In the genomic region with DNA sequence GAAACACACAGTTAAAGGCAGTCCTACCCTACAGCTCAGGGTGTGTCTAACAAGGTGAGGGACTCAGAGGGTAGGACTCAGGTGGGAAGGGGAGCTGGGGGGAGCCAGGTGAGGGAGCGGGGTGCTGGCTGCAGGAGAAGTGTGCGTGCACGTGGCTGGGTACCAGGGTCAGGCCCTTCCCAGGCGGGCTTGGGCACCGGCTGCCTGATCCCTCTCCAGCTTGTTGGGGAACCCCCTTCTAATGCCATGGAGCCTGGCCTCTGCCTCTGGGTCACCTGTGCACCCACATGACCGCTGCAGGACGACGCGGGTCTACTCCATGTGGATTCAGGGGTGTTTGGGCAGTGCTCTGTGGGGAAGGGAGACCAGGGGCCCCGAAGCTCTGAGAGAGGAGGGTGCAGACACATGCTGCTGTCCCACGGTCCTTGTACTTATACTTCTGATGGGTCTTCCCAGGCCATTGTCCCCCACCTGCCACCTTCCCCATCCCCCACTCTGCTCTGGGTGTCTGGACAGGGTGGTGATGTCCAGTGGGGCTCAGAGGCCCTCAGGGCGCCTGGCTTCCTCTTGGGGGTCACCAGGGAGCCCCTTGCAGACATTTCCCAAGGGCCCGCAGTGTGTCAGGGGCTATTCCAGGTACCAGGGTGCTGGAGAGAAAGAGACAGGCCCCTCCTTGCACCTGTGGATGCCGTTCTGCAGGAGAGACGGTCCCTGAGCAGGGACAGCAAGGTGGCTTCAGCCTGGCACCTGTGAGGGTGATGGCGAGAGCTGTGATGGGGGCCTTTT, we compare ENCODE assay signal across 33 cellular contexts. TPM values are rescaled to one million over a fixed set of nuclear protein-coding genes. Genes with fewer than 3 reads are reported as not detected.
DNase-seq lines count a peak whose midpoint lies in the region; ATAC-seq, FAIRE-seq and TF ChIP-seq lines count a peak whose summit lies in the region.
"Had no signal": no experiment of that assay in that cellular context is flagged by ENCODE, and none has a peak within 500 bp of the region (broad histone marks: within the 10 kb centered on the region; RNA-seq: fewer than 3 reads in every experiment).

No MANE protein-coding gene starts in this region.

- peaks cover 12% of the 10 kb centered on the region for H3K9me3 Mint-ChIP-seq in activated CD4-positive, alpha-beta memory T cell treated with anti-CD3 and anti-CD28 coated beads for 36 hours
- H3K9me3 Mint-ChIP-seq in activated CD4-positive, alpha-beta memory T cell treated with anti-CD3 and anti-CD28 coated beads, Interleukin-2, amount 10 ng/mL, durations not matched to agents 7 days and 5 days: no peaks in the 10 kb centered on the region
- H3K9me3 Mint-ChIP-seq in activated T-helper 2 cell treated with anti-CD3 and anti-CD28 coated beads, Interferon-gamma antibody, Interleukin-2, Interleukin-4, amounts not matched to agents 10 μg/mL and 5 μg/mL and 100 μg/mL, durations not matched to agents 14 hours and 24 hours and 36 hours: no peaks in the 10 kb centered on the region

- H4K91ac ChIP-seq in H1 (replicated peaks; ENCODE audit: insufficient read length, low read length): no peak overlapping the region

- H3K4me1 Mint-ChIP-seq in activated CD4-positive, alpha-beta memory T cell treated with anti-CD3 and anti-CD28 coated beads for 36 hours (ENCODE audit: low read depth): peaks cover 9% of the 10 kb centered on the region
- peaks cover 5% of the 10 kb centered on the region for H3K4me1 Mint-ChIP-seq in activated CD4-positive, alpha-beta memory T cell treated with anti-CD3 and anti-CD28 coated beads, Interleukin-2, amount 10 ng/mL, durations not matched to agents 7 days and 5 days
- H3K4me1 Mint-ChIP-seq in activated T-helper 2 cell treated with anti-CD3 and anti-CD28 coated beads, Interferon-gamma antibody, Interleukin-2, Interleukin-4, amounts not matched to agents 10 μg/mL and 5 μg/mL and 100 μg/mL, durations not matched to agents 14 hours and 24 hours and 36 hours (ENCODE audit: low read depth): no peaks in the 10 kb centered on the region
- H3K4me1 Mint-ChIP-seq: activated CD4-positive, alpha-beta T cell treated with anti-CD3 and anti-CD28 coated beads for 36 hours; stimulated activated naive CD8-positive, alpha-beta T cell treated with anti-CD3 and anti-CD28 coated beads, Interleukin-15, amount 100 ng/mL, for 72 hours had no signal

- H4K5ac ChIP-seq in H1 (ENCODE audit: insufficient read length, low read depth, low read length): no peak overlapping the region

- H3K4ac ChIP-seq in H1 (replicated peaks; ENCODE audit: insufficient read length, low read depth, low read length): no peak overlapping the region

- H2AFZ ChIP-seq in H1 (ENCODE audit: low read length) (no peak overlapping the region), osteoblast (ENCODE audit: low read length) (no peak overlapping the region)

- peak; percentile 5 for DNase-seq in activated CD4-positive, alpha-beta memory T cell treated with anti-CD3 and anti-CD28 coated beads for 36 hours
- no peak for DNase-seq in activated CD4-positive, alpha-beta memory T cell treated with anti-CD3 and anti-CD28 coated beads, Interleukin-2, amount 10 ng/mL, durations not matched to agents 7 days and 5 days
- DNase-seq in H1 (ENCODE audit: low read depth in 1 of 2, low spot score in 2 of 2): no peak
- peak; percentile 45 for DNase-seq in osteoblast (ENCODE audit: insufficient read length, low spot score, missing footprints)
- DNase-seq in upper lobe of right lung: peak; percentile 49
- no peak for DNase-seq in NCI-H1436 (lab: John Stamatoyannopoulos, UW)
- no peak for DNase-seq in activated T-helper 2 cell treated with anti-CD3 and anti-CD28 coated beads, Interferon-gamma antibody, Interleukin-2, Interleukin-4, amounts not matched to agents 10 μg/mL and 5 μg/mL and 100 μg/mL, durations not matched to agents 14 hours and 24 hours and 36 hours (ENCODE audit: low spot score)
- DNase-seq: activated CD4-positive, alpha-beta T cell treated with anti-CD3 and anti-CD28 coated beads for 36 hours; activated CD8-positive, alpha-beta memory T cell treated with anti-CD3 and anti-CD28 coated beads for 24 hours; activated T-cell treated with anti-CD3 and anti-CD28 coated beads for 4 hours; central memory CD4-positive, alpha-beta T cell; COR-L47; DMS53; foreskin fibroblast; mammary epithelial cell; MV-4-11; NCI-H1436 treated with DMSO at 0.1 percent for 48 hours; NCI-H2107; NCI-H345; nephron progenitor cell; stimulated activated CD4-positive, alpha-beta T cell treated with anti-CD3 and anti-CD28 coated beads, Interleukin-12 subunit alpha, Interleukin-12 subunit beta, amount 100 ng/mL, for 4 hours; stimulated activated CD4-positive, alpha-beta T cell treated with anti-CD3 and anti-CD28 coated beads, Interleukin-2, amount 100 ng/mL, for 48 hours; stimulated activated naive CD8-positive, alpha-beta T cell treated with anti-CD3 and anti-CD28 coated beads, Interleukin-15, amount 100 ng/mL, for 72 hours had no signal

- POLR2A ChIA-PET in activated CD4-positive, alpha-beta memory T cell treated with anti-CD3 and anti-CD28 coated beads for 36 hours (lab: Charles Lee): no interaction called here
- POLR2A ChIA-PET in activated CD4-positive, alpha-beta memory T cell treated with anti-CD3 and anti-CD28 coated beads, Interleukin-2, amount 10 ng/mL, durations not matched to agents 7 days and 5 days (lab: Charles Lee): no interaction called here
- POLR2A ChIA-PET in H1 (lab: Charles Lee; ENCODE audit: partially characterized antibody): no interaction called here

- no peak overlapping the region for H3K9ac ChIP-seq in H1 (replicated peaks in 1 of 4; ENCODE audit: extremely low read depth in 1 of 4, low read depth in 3 of 4, low read length in 3 of 4)
- H3K9ac ChIP-seq: BLaER1 treated with 17β-estradiol and CSF1 and Interleukin-3, amounts not matched to agents 10 nM and 100 nM had no signal

- H3K79me1 ChIP-seq in H1 (ENCODE audit: low read depth, low read length): no peaks in the 10 kb centered on the region

- no peaks in the 10 kb centered on the region for H3K4me1 ChIP-seq in H1 (replicated peaks in 1 of 4; ENCODE audit: control insufficient read depth in 3 of 4, insufficient read depth in 4 of 4, low read length in 3 of 4)
- H3K4me1 ChIP-seq in osteoblast (ENCODE audit: insufficient read depth, low read length): peaks cover 12% of the 10 kb centered on the region
- no peaks in the 10 kb centered on the region for H3K4me1 ChIP-seq in upper lobe of right lung
- H3K4me1 ChIP-seq: BLaER1 treated with 17β-estradiol and CSF1 and Interleukin-3, amounts not matched to agents 10 nM and 100 nM; esophagus muscularis mucosa; pancreas; right atrium auricular region had no signal

- no peaks in the 10 kb centered on the region for H3K79me2 ChIP-seq in H1 (ENCODE audit: control insufficient read depth in 1 of 2, insufficient read depth in 2 of 2, low read length in 2 of 2)
- H3K79me2 ChIP-seq in osteoblast (ENCODE audit: insufficient read depth, low read length): no peaks in the 10 kb centered on the region

- no peak overlapping the region for H3K27ac Mint-ChIP-seq in activated CD4-positive, alpha-beta memory T cell treated with anti-CD3 and anti-CD28 coated beads for 36 hours
- H3K27ac Mint-ChIP-seq in activated CD4-positive, alpha-beta memory T cell treated with anti-CD3 and anti-CD28 coated beads, Interleukin-2, amount 10 ng/mL, durations not matched to agents 7 days and 5 days: no peak overlapping the region
- H3K27ac Mint-ChIP-seq in activated T-helper 2 cell treated with anti-CD3 and anti-CD28 coated beads, Interferon-gamma antibody, Interleukin-2, Interleukin-4, amounts not matched to agents 10 μg/mL and 5 μg/mL and 100 μg/mL, durations not matched to agents 14 hours and 24 hours and 36 hours: no peak overlapping the region
- H3K27ac Mint-ChIP-seq: activated CD4-positive, alpha-beta T cell treated with anti-CD3 and anti-CD28 coated beads for 36 hours; dendritic cell treated with granulocyte-macrophage colony-stimulating factor and Interleukin-4, amounts not matched to agents 40 ng/mL and 50 ng/mL, for 4 days; nephron progenitor cell; T-helper 2 cell treated with Interferon-gamma antibody and Interleukin-4, amounts not matched to agents 5 μg/mL and 100 μg/mL, for 36 hours had no signal

- peaks cover 0 to 2% of the 10 kb centered on the region in 2 experiments for H4K20me1 ChIP-seq in H1 (replicated peaks in 1 of 2; ENCODE audit: control insufficient read depth in 1 of 2, insufficient read depth in 2 of 2, low read length in 2 of 2)
- no peaks in the 10 kb centered on the region for H4K20me1 ChIP-seq in osteoblast (ENCODE audit: insufficient read depth, low read length)

- no peaks in the 10 kb centered on the region for H3K23me2 ChIP-seq in H1 (ENCODE audit: low read depth, low read length)

- ATAC-seq in upper lobe of right lung: peak; percentile 34
- ATAC-seq in activated CD4-positive, CD25-positive, alpha-beta regulatory T cell treated with anti-CD3 and anti-CD28 coated beads, Interleukin-2, amount 50 U/mL, for 24 hours: no peak
- ATAC-seq: activated CD4-positive, alpha-beta T cell treated with anti-CD3 and anti-CD28 coated beads for 36 hours; pancreas; stimulated activated naive CD8-positive, alpha-beta T cell treated with anti-CD3 and anti-CD28 coated beads, Interleukin-15, amount 100 ng/mL, for 72 hours had no signal

- peak overlapping the region; percentile 77 for H4K8ac ChIP-seq in H1 (ENCODE audit: extremely low read depth, insufficient read depth, low read length)

- no peak overlapping the region for H3K23ac ChIP-seq in H1 (ENCODE audit: insufficient read length)

- CTCF ChIA-PET in activated CD4-positive, alpha-beta memory T cell treated with anti-CD3 and anti-CD28 coated beads for 36 hours (lab: Charles Lee): no interaction called here
- CTCF ChIA-PET in activated CD4-positive, alpha-beta memory T cell treated with anti-CD3 and anti-CD28 coated beads, Interleukin-2, amount 10 ng/mL, durations not matched to agents 7 days and 5 days (lab: Charles Lee): interaction anchor here (1.0 kb wide), 1 partner anchor 54 kb away, joined by 3 read pairs; no protein-coding TSS in a partner anchor
- CTCF ChIA-PET in H1 (lab: Charles Lee; ENCODE audit: partially characterized antibody): interaction anchor here (1.0 kb wide), 1 partner anchor 35 kb away, joined by 3 read pairs; no protein-coding TSS in a partner anchor

- H3K36me3 Mint-ChIP-seq in activated CD4-positive, alpha-beta memory T cell treated with anti-CD3 and anti-CD28 coated beads for 36 hours: peaks cover 12% of the 10 kb centered on the region
- no peaks in the 10 kb centered on the region for H3K36me3 Mint-ChIP-seq in activated CD4-positive, alpha-beta memory T cell treated with anti-CD3 and anti-CD28 coated beads, Interleukin-2, amount 10 ng/mL, durations not matched to agents 7 days and 5 days (ENCODE audit: low read depth)
- no peaks in the 10 kb centered on the region for H3K36me3 Mint-ChIP-seq in activated T-helper 2 cell treated with anti-CD3 and anti-CD28 coated beads, Interferon-gamma antibody, Interleukin-2, Interleukin-4, amounts not matched to agents 10 μg/mL and 5 μg/mL and 100 μg/mL, durations not matched to agents 14 hours and 24 hours and 36 hours (ENCODE audit: low read depth)

- no peak for FAIRE-seq in H1 (lab: Jason Lieb, UNC)
- FAIRE-seq: keratinocyte, pancreas had no signal

- H3K4me2 ChIP-seq in H1 (ENCODE audit: insufficient read depth in 1 of 2, low read depth in 2 of 2, low read length in 2 of 2): no peak overlapping the region
- H3K4me2 ChIP-seq in osteoblast (ENCODE audit: insufficient read depth, low read length): no peak overlapping the region
- H3K4me2 ChIP-seq: BLaER1 treated with 17β-estradiol and CSF1 and Interleukin-3, amounts not matched to agents 10 nM and 100 nM had no signal

- no peak overlapping the region for H2BK20ac ChIP-seq in H1 (ENCODE audit: low read length)

- H3K36me3 ChIP-seq in H1 (ENCODE audit: control insufficient read depth in 2 of 4, insufficient read depth in 4 of 4, low read length in 3 of 4) (no peaks in the 10 kb centered on the region), osteoblast (ENCODE audit: insufficient read depth, low read length) (no peaks in the 10 kb centered on the region), upper lobe of right lung (no peaks in the 10 kb centered on the region)
- H3K36me3 ChIP-seq: BLaER1 treated with 17β-estradiol and CSF1 and Interleukin-3, amounts not matched to agents 10 nM and 100 nM; esophagus muscularis mucosa; pancreas; right atrium auricular region had no signal

- no peak for TF ChIP-seq CTCF in H1 (IDR thresholded peaks at IDR 0.05; ENCODE audit: control extremely low read depth in 1 of 3, insufficient read depth in 1 of 3, low read depth in 1 of 3, low read length in 3 of 3)
- TF ChIP-seq CTCF in osteoblast (IDR thresholded peaks at IDR 0.05; ENCODE audit: extremely low read depth, low read depth, low read length): no peak
- no peak for TF ChIP-seq CTCF in upper lobe of right lung (IDR thresholded peaks at IDR 0.05)

- no peak for TF ChIP-seq RAD21 in H1 (IDR thresholded peaks at IDR 0.05 in 1 of 2, conservative IDR thresholded peaks at IDR 0.05 in 1 of 2; ENCODE audit: low read depth in 2 of 2, low read length in 2 of 2)

- no peak overlapping the region for H2AK5ac ChIP-seq in H1 (ENCODE audit: low read depth, low read length)

- intact Hi-C loops in activated CD4-positive, alpha-beta memory T cell treated with anti-CD3 and anti-CD28 coated beads for 36 hours (cut with micrococcal nuclease): no loop called here
- intact Hi-C loops in upper lobe of right lung (cut with DNase I): no loop called here
- intact Hi-C loops in activated T-helper 2 cell treated with anti-CD3 and anti-CD28 coated beads, Interferon-gamma antibody, Interleukin-2, Interleukin-4, amounts not matched to agents 10 μg/mL and 5 μg/mL and 100 μg/mL, durations not matched to agents 14 hours and 24 hours and 36 hours (cut with micrococcal nuclease): no loop called here

- no peak overlapping the region for H3K4me3 ChIP-seq in H1 (ENCODE audit: extremely low read depth in 1 of 4, insufficient read depth in 2 of 4, low read depth in 3 of 4, low read length in 4 of 4)
- H3K4me3 ChIP-seq in osteoblast (ENCODE audit: insufficient read depth, low read length): no peak overlapping the region
- H3K4me3 ChIP-seq in upper lobe of right lung: no peak overlapping the region
- H3K4me3 ChIP-seq: BLaER1 treated with 17β-estradiol and CSF1 and Interleukin-3, amounts not matched to agents 10 nM and 100 nM; esophagus muscularis mucosa; pancreas; right atrium auricular region had no signal

- H2BK5ac ChIP-seq in H1 (ENCODE audit: low read depth, low read length): no peak overlapping the region

- peak overlapping the region; percentile 27; the same call in 1 of the 2 replicates for H2BK12ac ChIP-seq in H1 (ENCODE audit: low read depth, low read length)

- peaks cover 8% of the 10 kb centered on the region for H3K27me3 Mint-ChIP-seq in activated CD4-positive, alpha-beta memory T cell treated with anti-CD3 and anti-CD28 coated beads for 36 hours
- H3K27me3 Mint-ChIP-seq in activated CD4-positive, alpha-beta memory T cell treated with anti-CD3 and anti-CD28 coated beads, Interleukin-2, amount 10 ng/mL, durations not matched to agents 7 days and 5 days: peaks cover 27% of the 10 kb centered on the region
- H3K27me3 Mint-ChIP-seq in activated T-helper 2 cell treated with anti-CD3 and anti-CD28 coated beads, Interferon-gamma antibody, Interleukin-2, Interleukin-4, amounts not matched to agents 10 μg/mL and 5 μg/mL and 100 μg/mL, durations not matched to agents 14 hours and 24 hours and 36 hours (ENCODE audit: low read depth): peaks cover 27% of the 10 kb centered on the region

- H3K9me3 ChIP-seq in H1 (ENCODE audit: insufficient read depth in 2 of 2, low read depth in 1 of 2, low read length in 1 of 2): peaks cover 0 to 4% of the 10 kb centered on the region in 2 experiments; a peak in 1 of 4 replicates
- H3K9me3 ChIP-seq in osteoblast (ENCODE audit: low read depth, low read length): no peaks in the 10 kb centered on the region
- no peaks in the 10 kb centered on the region for H3K9me3 ChIP-seq in upper lobe of right lung
- H3K9me3 ChIP-seq: pancreas had no signal

- WGBS in H1 (ENCODE audit: extremely low coverage in 1 of 2, insufficient coverage in 1 of 2, insufficient read length in 1 of 2, insufficient replicate concordance in 2 of 2, low coverage in 1 of 2, low lambda C conversion rate in 2 of 2, missing lambda C conversion rate in 1 of 2), 2 experiments: 88% methylated on average over 15 of the region's 16 CpGs; no CpG with 5 or more reads in 1 of the 2 experiments

- no peak overlapping the region for H2BK120ac ChIP-seq in H1 (replicated peaks; ENCODE audit: low read depth, low read length)

- no peak overlapping the region for H3K4me3 Mint-ChIP-seq in activated CD4-positive, alpha-beta memory T cell treated with anti-CD3 and anti-CD28 coated beads for 36 hours
- no peak overlapping the region for H3K4me3 Mint-ChIP-seq in activated CD4-positive, alpha-beta memory T cell treated with anti-CD3 and anti-CD28 coated beads, Interleukin-2, amount 10 ng/mL, durations not matched to agents 7 days and 5 days
- H3K4me3 Mint-ChIP-seq in activated T-helper 2 cell treated with anti-CD3 and anti-CD28 coated beads, Interferon-gamma antibody, Interleukin-2, Interleukin-4, amounts not matched to agents 10 μg/mL and 5 μg/mL and 100 μg/mL, durations not matched to agents 14 hours and 24 hours and 36 hours (ENCODE audit: low read depth): no peak overlapping the region
- H3K4me3 Mint-ChIP-seq: activated CD4-positive, alpha-beta T cell treated with anti-CD3 and anti-CD28 coated beads for 36 hours; dendritic cell treated with granulocyte-macrophage colony-stimulating factor and Interleukin-4, amounts not matched to agents 40 ng/mL and 50 ng/mL, for 4 days; nephron progenitor cell; stimulated activated naive CD8-positive, alpha-beta T cell treated with anti-CD3 and anti-CD28 coated beads, Interleukin-15, amount 100 ng/mL, for 72 hours; T-helper 2 cell treated with Interferon-gamma antibody and Interleukin-4, amounts not matched to agents 5 μg/mL and 100 μg/mL, for 36 hours had no signal

- H3K27ac ChIP-seq in H1 (ENCODE audit: low read depth, low read length) (no peak overlapping the region), osteoblast (ENCODE audit: low read depth, low read length) (no peak overlapping the region), upper lobe of right lung (no peak overlapping the region)
- H3K27ac ChIP-seq: 22Rv1; BLaER1 treated with 17β-estradiol and CSF1 and Interleukin-3, amounts not matched to agents 10 nM and 100 nM; esophagus muscularis mucosa; pancreas; right atrium auricular region had no signal

- TF ChIP-seq POLR2A in H1 (IDR thresholded peaks at IDR 0.05; ENCODE audit: control extremely low read depth in 1 of 2, low read depth in 2 of 2, low read length in 2 of 2): no peak

- H3K27me3 ChIP-seq in H1 (replicated peaks in 1 of 4; ENCODE audit: control insufficient read depth in 3 of 4, extremely low read depth in 1 of 4, insufficient read depth in 3 of 4, low read length in 3 of 4) (no peaks in the 10 kb centered on the region), osteoblast (ENCODE audit: insufficient read depth, low read length) (peaks cover 21% of the 10 kb centered on the region), upper lobe of right lung (peaks cover 23% of the 10 kb centered on the region)
- H3K27me3 ChIP-seq: BLaER1 treated with 17β-estradiol and CSF1 and Interleukin-3, amounts not matched to agents 10 nM and 100 nM; right atrium auricular region had no signal

- no peak overlapping the region for H3K18ac ChIP-seq in H1 (ENCODE audit: extremely low read depth, low read length)

- TF ChIP-seq EP300 in H1 (IDR thresholded peaks at IDR 0.05; ENCODE audit: borderline replicate concordance in 1 of 2, low read depth in 2 of 2, low read length in 2 of 2): no peak

- H3K56ac ChIP-seq in H1 (replicated peaks; ENCODE audit: insufficient read length, low read depth, low read length): no peak overlapping the region

- no peak overlapping the region for H2BK15ac ChIP-seq in H1 (ENCODE audit: low read length)

- H3K14ac ChIP-seq in H1 (ENCODE audit: insufficient read length): no peak overlapping the region

RNA-seq across cellular contexts. Expression of gene MRGPRD, which starts 10.4 kb away (rescaled TPM):
- total RNA-seq in activated CD4-positive, alpha-beta memory T cell treated with anti-CD3 and anti-CD28 coated beads for 36 hours: not detected
- not detected for total RNA-seq in activated CD4-positive, alpha-beta memory T cell treated with anti-CD3 and anti-CD28 coated beads, Interleukin-2, amount 10 ng/mL, durations not matched to agents 7 days and 5 days
- not detected in 2 replicates for total RNA-seq in H1 (2021; fragmentation: NEBNext Ultra II Directional; extraction: Animal tissue kit (Norgen Biotek cat#: 25700))
- polyA plus RNA-seq in H1 (2011; rRNA removed): not detected in 2 replicates
- polyA plus RNA-seq in H1 (2011; cell fraction: cytosol; rRNA removed): not detected
- not detected for polyA plus RNA-seq in H1 (2011; cell fraction: nucleus; rRNA removed)
- not detected in 4 replicates for polyA plus RNA-seq in H1 (2012, experiment 1 of 2)
- polyA plus RNA-seq in H1 (2012, experiment 2 of 2): not detected
- not detected for polyA plus RNA-seq in H1 (2013, experiment 1 of 2)
- not detected for polyA plus RNA-seq in H1 (2013, experiment 2 of 2)
- 0.24 TPM in 1 of 2 replicates, not detected in the other for polyA minus RNA-seq in H1 (2011; rRNA and poly(A)+ RNA removed)
- not detected for polyA minus RNA-seq in H1 (2011; cell fraction: cytosol; rRNA and poly(A)+ RNA removed)
- not detected for polyA minus RNA-seq in H1 (2011; cell fraction: nucleus; rRNA and poly(A)+ RNA removed)
- total RNA-seq in osteoblast (not detected in 2 replicates), upper lobe of right lung (not detected)
- not detected in 2 replicates for total RNA-seq in activated T-helper 2 cell treated with anti-CD3 and anti-CD28 coated beads, Interferon-gamma antibody, Interleukin-2, Interleukin-4, amounts not matched to agents 10 μg/mL and 5 μg/mL and 100 μg/mL, durations not matched to agents 14 hours and 24 hours and 36 hours
- total RNA-seq: activated CD4-positive, alpha-beta T cell treated with anti-CD3 and anti-CD28 coated beads for 36 hours; LHCN-M2; mammary epithelial cell; pancreas; right atrium auricular region had no signal
- polyA plus RNA-seq: keratinocyte, mammary epithelial cell, pancreas had no signal

RNA-seq across cellular contexts. Expression of gene MRGPRF, which starts 21.9 kb away (rescaled TPM):
- total RNA-seq in activated CD4-positive, alpha-beta memory T cell treated with anti-CD3 and anti-CD28 coated beads for 36 hours: not detected
- total RNA-seq in activated CD4-positive, alpha-beta memory T cell treated with anti-CD3 and anti-CD28 coated beads, Interleukin-2, amount 10 ng/mL, durations not matched to agents 7 days and 5 days: not detected
- 11.0 and 11.9 TPM in 2 replicates for total RNA-seq in H1 (2021; fragmentation: NEBNext Ultra II Directional; extraction: Animal tissue kit (Norgen Biotek cat#: 25700))
- polyA plus RNA-seq in H1 (2011; rRNA removed): 7.5 and 12.2 TPM in 2 replicates
- polyA plus RNA-seq in H1 (2011; cell fraction: cytosol; rRNA removed): 7.1 TPM
- 7.9 TPM for polyA plus RNA-seq in H1 (2011; cell fraction: nucleus; rRNA removed)
- polyA plus RNA-seq in H1 (2012, experiment 1 of 2): 6.8 to 11.3 TPM (median 8.2 TPM) in 4 replicates
- polyA plus RNA-seq in H1 (2012, experiment 2 of 2): 13.9 TPM
- polyA plus RNA-seq in H1 (2013, experiment 1 of 2): 11.8 TPM
- polyA plus RNA-seq in H1 (2013, experiment 2 of 2): 12.8 TPM
- 4.3 and 5.4 TPM in 2 replicates for polyA minus RNA-seq in H1 (2011; rRNA and poly(A)+ RNA removed)
- 6.4 TPM for polyA minus RNA-seq in H1 (2011; cell fraction: cytosol; rRNA and poly(A)+ RNA removed)
- polyA minus RNA-seq in H1 (2011; cell fraction: nucleus; rRNA and poly(A)+ RNA removed): 7.7 TPM
- 39.4 and 41.5 TPM in 2 replicates for total RNA-seq in osteoblast
- total RNA-seq in upper lobe of right lung: 13.2 TPM
- not detected in 2 replicates for total RNA-seq in activated T-helper 2 cell treated with anti-CD3 and anti-CD28 coated beads, Interferon-gamma antibody, Interleukin-2, Interleukin-4, amounts not matched to agents 10 μg/mL and 5 μg/mL and 100 μg/mL, durations not matched to agents 14 hours and 24 hours and 36 hours
- total RNA-seq: activated CD4-positive, alpha-beta T cell treated with anti-CD3 and anti-CD28 coated beads for 36 hours had no signal
- polyA plus RNA-seq: keratinocyte had no signal

RNA-seq across cellular contexts. Expression of gene TPCN2, which starts 57.5 kb away (rescaled TPM):
- total RNA-seq in activated CD4-positive, alpha-beta memory T cell treated with anti-CD3 and anti-CD28 coated beads for 36 hours: 10 to 100 TPM; 12.0 to 12.8 TPM
- total RNA-seq in activated CD4-positive, alpha-beta memory T cell treated with anti-CD3 and anti-CD28 coated beads, Interleukin-2, amount 10 ng/mL, durations not matched to agents 7 days and 5 days: 10 to 100 TPM; 25.8 to 26.0 TPM
- total RNA-seq in H1 (2021; fragmentation: NEBNext Ultra II Directional; extraction: Animal tissue kit (Norgen Biotek cat#: 25700)): 16.3 and 18.6 TPM in 2 replicates
- polyA plus RNA-seq in H1 (2011; rRNA removed): 9.7 and 16.8 TPM in 2 replicates
- 10.5 TPM for polyA plus RNA-seq in H1 (2011; cell fraction: cytosol; rRNA removed)
- polyA plus RNA-seq in H1 (2011; cell fraction: nucleus; rRNA removed): 68.1 TPM
- 9.3 to 14.4 TPM (median 12.9 TPM) in 4 replicates for polyA plus RNA-seq in H1 (2012, experiment 1 of 2)
- polyA plus RNA-seq in H1 (2012, experiment 2 of 2): 9.0 TPM
- polyA plus RNA-seq in H1 (2013, experiment 1 of 2): 15.5 TPM
- 14.1 TPM for polyA plus RNA-seq in H1 (2013, experiment 2 of 2)
- polyA minus RNA-seq in H1 (2011; rRNA and poly(A)+ RNA removed): 12.6 and 14.2 TPM in 2 replicates
- 8.7 TPM for polyA minus RNA-seq in H1 (2011; cell fraction: cytosol; rRNA and poly(A)+ RNA removed)
- 23.8 TPM for polyA minus RNA-seq in H1 (2011; cell fraction: nucleus; rRNA and poly(A)+ RNA removed)
- 14.1 and 17.4 TPM in 2 replicates for total RNA-seq in osteoblast
- 16.6 TPM for total RNA-seq in upper lobe of right lung
- total RNA-seq in activated T-helper 2 cell treated with anti-CD3 and anti-CD28 coated beads, Interferon-gamma antibody, Interleukin-2, Interleukin-4, amounts not matched to agents 10 μg/mL and 5 μg/mL and 100 μg/mL, durations not matched to agents 14 hours and 24 hours and 36 hours: 19.1 and 20.0 TPM in 2 replicates

Comparison
In these comparisons a context has a peak if more than half of its experiments do, and no peak if none do; other contexts are left out.
1. DNase-seq: peak in activated CD4-positive, alpha-beta memory T cell treated with anti-CD3 and anti-CD28 coated beads for 36 hours (single experiment), osteoblast (single experiment) and upper lobe of right lung (single experiment); none in activated CD4-positive, alpha-beta memory T cell treated with anti-CD3 and anti-CD28 coated beads, Interleukin-2, amount 10 ng/mL, durations not matched to agents 7 days and 5 days (single experiment), H1 (0 of 2), NCI-H1436 (single experiment) and activated T-helper 2 cell treated with anti-CD3 and anti-CD28 coated beads, Interferon-gamma antibody, Interleukin-2, Interleukin-4, amounts not matched to agents 10 μg/mL and 5 μg/mL and 100 μg/mL, durations not matched to agents 14 hours and 24 hours and 36 hours (single experiment).
2. RNA of gene MRGPRF, which starts 21.9 kb away (total RNA-seq): 39.4 to 41.5 TPM in osteoblast, 13.2 TPM in upper lobe of right lung (single experiment) and 11.0 to 11.9 TPM in H1; not detected in activated CD4-positive, alpha-beta memory T cell treated with anti-CD3 and anti-CD28 coated beads for 36 hours, not detected in activated CD4-positive, alpha-beta memory T cell treated with anti-CD3 and anti-CD28 coated beads, Interleukin-2, amount 10 ng/mL, durations not matched to agents 7 days and 5 days and not detected in activated T-helper 2 cell treated with anti-CD3 and anti-CD28 coated beads, Interferon-gamma antibody, Interleukin-2, Interleukin-4, amounts not matched to agents 10 μg/mL and 5 μg/mL and 100 μg/mL, durations not matched to agents 14 hours and 24 hours and 36 hours; every median in the first group is over 10 times any median in the second.